ENCODE assay signal across 18 cellular contexts in the genomic region with DNA sequence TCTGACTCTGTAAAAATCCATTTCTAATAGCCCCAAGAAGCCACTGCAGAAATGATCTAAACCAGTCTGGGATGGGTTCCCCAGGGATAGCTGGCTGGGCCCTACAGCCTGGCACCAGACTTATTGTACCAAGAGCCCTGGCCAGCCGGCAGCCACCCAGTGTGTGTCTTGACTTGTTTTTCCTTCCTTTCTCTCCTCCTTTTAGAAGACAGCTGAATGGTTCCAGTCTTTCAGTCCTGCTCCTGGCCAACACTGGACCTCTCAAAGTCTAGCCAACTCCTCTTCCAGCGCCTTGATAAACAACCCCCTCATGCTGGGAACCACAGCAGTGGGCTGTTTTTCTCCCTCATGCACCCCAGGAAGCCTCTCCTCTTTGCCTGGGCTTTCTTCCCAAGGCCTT. TPM values are rescaled to one million over a fixed set of nuclear protein-coding genes. Genes with fewer than 3 reads are reported as not detected.
"Had no signal": no experiment of that assay in that cellular context is flagged by ENCODE, and none has a peak within 500 bp of the region (broad histone marks: within the 10 kb centered on the region; RNA-seq: fewer than 3 reads in every experiment).

No MANE protein-coding gene starts in this region.

- DNase-seq: activated B cell treated with CpG ODN at 0.5 μM for 24 hours; activated CD4-positive, alpha-beta memory T cell treated with anti-CD3 and anti-CD28 coated beads for 36 hours; activated CD4-positive, alpha-beta T cell treated with anti-CD3 and anti-CD28 coated beads for 4 hours; activated CD8-positive, alpha-beta memory T cell treated with anti-CD3 and anti-CD28 coated beads, Interleukin-2, amount 10 ng/mL, durations not matched to agents 7 days and 5 days; activated naive CD4-positive, alpha-beta T cell; activated naive CD8-positive, alpha-beta T cell treated with anti-CD3 and anti-CD28 coated beads for 36 hours; amniotic stem cell; brain microvascular endothelial cell; cortex of kidney; erythroblast; foreskin melanocyte; kidney glomerular epithelial cell; nephron progenitor cell; occipital lobe; T-cell had no signal

- H3K27ac ChIP-seq: brain microvascular endothelial cell, skin epidermis had no signal

- FAIRE-seq: endometrium had no signal

- H3K4me3 ChIP-seq: skin epidermis had no signal

- H3K27me3 ChIP-seq: brain microvascular endothelial cell had no signal

- H3K36me3 ChIP-seq: brain microvascular endothelial cell had no signal

- ATAC-seq: activated CD8-positive, alpha-beta memory T cell treated with anti-CD3 and anti-CD28 coated beads, Interleukin-2, amount 10 ng/mL, durations not matched to agents 7 days and 5 days; activated T-helper 17 cell treated with anti-CD3 and anti-CD28 coated beads, Interleukin-2, amount 50 U/mL, for 72 hours; T-cell had no signal

RNA-seq across cellular contexts. Expression of gene SPARC, which starts 37.6 kb away (rescaled TPM):
- total RNA-seq: activated B cell treated with CpG ODN at 0.5 μM for 24 hours; activated CD4-positive, alpha-beta memory T cell treated with anti-CD3 and anti-CD28 coated beads for 36 hours had no signal
